1 cellular context compared by ENCODE assay signal in genomic region chr12:54716284-54716683, GRCh38.
TF ChIP-seq lines count a peak whose summit lies in the region.

No MANE protein-coding gene starts in this region.

TF ChIP-seq in A549, 52 proteins besides CTCF, POLR2A, EP300 and RAD21 (continued from another document):
- TF ChIP-seq, protein P1, sequence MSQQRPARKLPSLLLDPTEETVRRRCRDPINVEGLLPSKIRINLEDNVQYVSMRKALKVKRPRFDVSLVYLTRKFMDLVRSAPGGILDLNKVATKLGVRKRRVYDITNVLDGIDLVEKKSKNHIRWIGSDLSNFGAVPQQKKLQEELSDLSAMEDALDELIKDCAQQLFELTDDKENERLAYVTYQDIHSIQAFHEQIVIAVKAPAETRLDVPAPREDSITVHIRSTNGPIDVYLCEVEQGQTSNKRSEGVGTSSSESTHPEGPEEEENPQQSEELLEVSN (IDR thresholded peaks at IDR 0.05; ENCODE audit: borderline replicate concordance, low read depth): no peak
- TF ChIP-seq, protein P2, sequence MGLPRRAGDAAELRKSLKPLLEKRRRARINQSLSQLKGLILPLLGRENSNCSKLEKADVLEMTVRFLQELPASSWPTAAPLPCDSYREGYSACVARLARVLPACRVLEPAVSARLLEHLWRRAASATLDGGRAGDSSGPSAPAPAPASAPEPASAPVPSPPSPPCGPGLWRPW (IDR thresholded peaks at IDR 0.05): no peak
- no peak for TF ChIP-seq MYC (IDR thresholded peaks at IDR 0.05; ENCODE audit: borderline replicate concordance, low read length)
- TF ChIP-seq JUNB (IDR thresholded peaks at IDR 0.05): no peak
- no peak for TF ChIP-seq ZC3H11A (IDR thresholded peaks at IDR 0.05)
- TF ChIP-seq CHD2 (IDR thresholded peaks at IDR 0.05; ENCODE audit: low read length, partially characterized antibody): no peak
- no peak for TF ChIP-seq GATA3 (IDR thresholded peaks at IDR 0.05; ENCODE audit: borderline replicate concordance)
- no peak for TF ChIP-seq RCOR1 (IDR thresholded peaks at IDR 0.05; ENCODE audit: low read depth, low read length)
